7 cellular contexts compared by ENCODE assay signal in genomic region chr6:26576929-26577719, GRCh38. TPM values are rescaled to one million over a fixed set of nuclear protein-coding genes. Genes with fewer than 3 reads are reported as not detected.
A peak's percentile ranks its signal among the peaks of the same experiment; 100 is the strongest.
DNase-seq lines count a peak whose midpoint lies in the region; TF ChIP-seq lines count a peak whose summit lies in the region.

No MANE protein-coding gene starts in this region.

- TF ChIP-seq RAD21 in SK-N-SH (IDR thresholded peaks at IDR 0.05; ENCODE audit: low read length), result no peak

- H3K4me1 ChIP-seq in SK-N-SH (ENCODE audit: control insufficient read depth in 1 of 2, insufficient read depth in 2 of 2, low read depth in 1 of 2, low read length in 1 of 2) (no peaks in the 10 kb centered on the region; a peak in 1 of 4 replicates), adipocyte (ENCODE audit: control insufficient read depth, insufficient read depth, low read length) (no peaks in the 10 kb centered on the region), iPS-15b (ENCODE audit: control insufficient read depth, insufficient read depth, low read length) (peaks cover 5% of the 10 kb centered on the region)

- H3K9ac ChIP-seq in SK-N-SH (no peak overlapping the region), adipocyte (ENCODE audit: low read length) (peak overlapping the region; percentile 47), iPS-15b (ENCODE audit: low read depth, low read length) (no peak overlapping the region)

- H3F3A ChIP-seq in SK-N-SH (replicated peaks; ENCODE audit: insufficient read depth), result peaks cover 14% of the 10 kb centered on the region

- H3K4me3 ChIP-seq in HFF-Myc (replicated peaks; ENCODE audit: low read depth, low read length) (peak overlapping the region; percentile 56), SK-N-SH (ENCODE audit: low read depth in 2 of 2, low read length in 1 of 2) (peak overlapping the region; percentile 55 to 56), adipocyte (ENCODE audit: low read length) (peak overlapping the region; percentile 82), iPS-15b (ENCODE audit: low read depth, low read length) (peak overlapping the region; percentile 60)

- WGBS in SK-N-SH (ENCODE audit: low lambda C conversion rate), result 2% methylated on average over 31 of the region's 31 CpGs

- no peak for TF ChIP-seq EP300 in SK-N-SH (IDR thresholded peaks at IDR 0.05; ENCODE audit: borderline replicate concordance in 1 of 2, low read depth in 1 of 2, low read length in 1 of 2)

- DNase-seq in HFF-Myc (ENCODE audit: extremely low read depth, low read depth) (peak; percentile 88), SK-N-SH (no peak), adipocyte (ENCODE audit: low read depth) (peak; percentile 72), SHP77 (lab: John Stamatoyannopoulos, UW) (no peak), GM20000 (ENCODE audit: low spot score) (no peak)
- peak; percentile 74 to 82 (median 77) for DNase-seq in stimulated activated CD4-positive, alpha-beta T cell treated with anti-CD3 and anti-CD28 coated beads, Interleukin-12 subunit alpha, Interleukin-12 subunit beta, amount 100 ng/mL, for 48 hours (ENCODE audit: low read depth in 2 of 3, low spot score in 1 of 3)

- H2AFZ ChIP-seq in SK-N-SH (ENCODE audit: low read depth), result peak overlapping the region; percentile 91

- H3K9me3 ChIP-seq in SK-N-SH, result peaks cover 4% of the 10 kb centered on the region; the same call in 1 of the 2 replicates
- H3K9me3 ChIP-seq in adipocyte (ENCODE audit: control insufficient read depth, low read length), result peaks cover 11% of the 10 kb centered on the region
- H3K9me3 ChIP-seq in iPS-15b (ENCODE audit: control insufficient read depth, insufficient read depth, low read length), result no peaks in the 10 kb centered on the region

- no peaks in the 10 kb centered on the region for H3K36me3 ChIP-seq in SK-N-SH (replicated peaks in 1 of 2; ENCODE audit: control insufficient read depth in 1 of 2, insufficient read depth in 2 of 2, low read length in 1 of 2)
- no peaks in the 10 kb centered on the region for H3K36me3 ChIP-seq in adipocyte (ENCODE audit: control insufficient read depth, insufficient read depth, low read length, severe bottlenecking)
- H3K36me3 ChIP-seq in iPS-15b (ENCODE audit: control insufficient read depth, insufficient read depth, low read length), result no peaks in the 10 kb centered on the region

- CTCF ChIA-PET in SK-N-SH (lab: Yijun Ruan, JAX), result interaction anchor here (0.7 to 12.1 kb wide), 5 partner anchors 16 to 550 kb away, joined by 3 to 183 read pairs (median 7); partner anchors contain the start of gene ABT1

- H3K27ac ChIP-seq in SK-N-SH (ENCODE audit: low read depth in 2 of 2, low read length in 1 of 2), result no peak overlapping the region

- H3K4me2 ChIP-seq in SK-N-SH, result peak overlapping the region; percentile 62

- H3K27me3 ChIP-seq in SK-N-SH (ENCODE audit: insufficient read depth) (no peaks in the 10 kb centered on the region), adipocyte (replicated peaks; ENCODE audit: control insufficient read depth, insufficient read depth, low read length) (peaks cover 5% of the 10 kb centered on the region), iPS-15b (ENCODE audit: control insufficient read depth, insufficient read depth, low read length) (peaks cover 5% of the 10 kb centered on the region)

- TF ChIP-seq CTCF in HFF-Myc (IDR thresholded peaks at IDR 0.05; ENCODE audit: low read depth, low read length, missing control alignments), result no peak
- no peak for TF ChIP-seq CTCF in SK-N-SH (IDR thresholded peaks at IDR 0.05)
- no peak for TF ChIP-seq CTCF in GM20000 (IDR thresholded peaks at IDR 0.05; ENCODE audit: extremely low read depth, missing control alignments)

- POLR2A ChIA-PET in SK-N-SH (lab: Yijun Ruan, JAX), result interaction anchor here (1.4 kb wide), 1 partner anchor 19 kb away, joined by 5 read pairs; no protein-coding TSS in a partner anchor

- H4K20me1 ChIP-seq in SK-N-SH (ENCODE audit: insufficient read depth), result no peaks in the 10 kb centered on the region

- no peaks in the 10 kb centered on the region for H3K79me2 ChIP-seq in SK-N-SH (ENCODE audit: insufficient read depth)

- H3K9me2 ChIP-seq in SK-N-SH, result no peaks in the 10 kb centered on the region

TF ChIP-seq in SK-N-SH, 30 proteins besides CTCF, POLR2A, EP300 and RAD21 (continues in another document):
- TF ChIP-seq NFIC (IDR thresholded peaks at IDR 0.05; ENCODE audit: borderline replicate concordance) (no peak), GATA2 (CRISPR knock-in tag; IDR thresholded peaks at IDR 0.05) (no peak), YY1 (IDR thresholded peaks at IDR 0.05; ENCODE audit: low read depth) (no peak), SIN3A (IDR thresholded peaks at IDR 0.05; ENCODE audit: borderline replicate concordance, low read depth, low read length) (no peak), USF1 (IDR thresholded peaks at IDR 0.05; ENCODE audit: borderline replicate concordance, low read depth) (no peak), NRF1 (IDR thresholded peaks at IDR 0.05; ENCODE audit: low read depth, low read length) (no peak), TEAD4 (IDR thresholded peaks at IDR 0.05; ENCODE audit: borderline replicate concordance, insufficient read depth) (peak; percentile 74; the same call in 1 of the 2 replicates), PBX3 (IDR thresholded peaks at IDR 0.05) (no peak), REST (IDR thresholded peaks at IDR 0.05; ENCODE audit: low read depth, low read length) (no peak), RCOR1 (IDR thresholded peaks at IDR 0.05; ENCODE audit: low read length) (peak; percentile 54; the same call in 1 of the 2 replicates), FOSL2 (IDR thresholded peaks at IDR 0.05; ENCODE audit: borderline replicate concordance, low read depth) (peak; percentile 61; the same call in 1 of the 2 replicates), ZBTB33 (IDR thresholded peaks at IDR 0.05; ENCODE audit: borderline replicate concordance, low read depth) (no peak), TAF1 (IDR thresholded peaks at IDR 0.05; ENCODE audit: borderline replicate concordance, low read depth, low read length) (no peak), CHD2 (IDR thresholded peaks at IDR 0.05; ENCODE audit: low read length, partially characterized antibody) (no peak)

RNA-seq across cellular contexts. Expression of gene ABT1, which starts 19.6 kb away (rescaled TPM):
- polyA plus RNA-seq in SK-N-SH (2012; rRNA removed), result 15.4 and 18.4 TPM in 2 replicates
- polyA plus RNA-seq in SK-N-SH (2012; cell fraction: cytosol; rRNA removed), result 10.1 and 15.2 TPM in 2 replicates
- 9.9 and 12.9 TPM in 2 replicates for polyA plus RNA-seq in SK-N-SH (2012; cell fraction: nucleus; rRNA removed)

RNA-seq across cellular contexts. Expression of gene HMGN4, which starts 39.0 kb away (rescaled TPM):
- polyA plus RNA-seq in SK-N-SH (2012; rRNA removed), result 76.3 and 79.7 TPM in 2 replicates
- 98.3 and 103 TPM in 2 replicates for polyA plus RNA-seq in SK-N-SH (2012; cell fraction: cytosol; rRNA removed)
- polyA plus RNA-seq in SK-N-SH (2012; cell fraction: nucleus; rRNA removed), result 27.6 and 48.3 TPM in 2 replicates

Comparison
In these comparisons a context has a peak if more than half of its experiments do, and no peak if none do; other contexts are left out.
1. DNase-seq: peak in HFF-Myc (single experiment), adipocyte (single experiment) and stimulated activated CD4-positive, alpha-beta T cell treated with anti-CD3 and anti-CD28 coated beads, Interleukin-12 subunit alpha, Interleukin-12 subunit beta, amount 100 ng/mL, for 48 hours (3 of 3); none in SK-N-SH (single experiment), SHP77 (0 of 2) and GM20000 (single experiment).
2. Peak in every context shown above with its lines, with median percentiles within 50 percentile points of each other: H3K4me3 ChIP-seq.